In genomic region chr12:52061470-52062166, GRCh38 we compare ENCODE assay signal across 18 cellular contexts. TPM values are rescaled to one million over a fixed set of nuclear protein-coding genes. Genes with fewer than 3 reads are reported as not detected.
DNase-seq lines count a peak whose midpoint lies in the region; TF ChIP-seq lines count a peak whose summit lies in the region.
"Had no signal": no experiment of that assay in that cellular context is flagged by ENCODE, and none has a peak within 500 bp of the region (broad histone marks: within the 10 kb centered on the region; RNA-seq: fewer than 3 reads in every experiment).

No MANE protein-coding gene starts in this region.

- H4K91ac ChIP-seq in neuronal stem cell (ENCODE audit: low read depth, low read length, poor library complexity) = peak overlapping the region; percentile 94

- intact Hi-C loops in breast epithelium (cut with DNase I; ENCODE audit: low total_unique reads) = no loop called here
- intact Hi-C loops in mammary epithelial cell (cut with micrococcal nuclease) = no loop called here
- intact Hi-C loops in esophagus muscularis mucosa (cut with DNase I) = no loop called here

- H3K27ac ChIP-seq in breast epithelium (peak overlapping the region; percentile 1 to 54), mammary epithelial cell (ENCODE audit: insufficient read depth, low read depth, low read length) (no peak overlapping the region), esophagus muscularis mucosa (replicated peaks in 1 of 4) (peak overlapping the region; percentile 76 to 100 (median 96)), neuronal stem cell (replicated peaks; ENCODE audit: low read length) (peak overlapping the region; percentile 71), tibial nerve (peak overlapping the region; percentile 82 to 99 (median 95))

- peak overlapping the region; percentile 100 for H4K8ac ChIP-seq in neuronal stem cell (ENCODE audit: low read depth, low read length)

- H2BK15ac ChIP-seq in neuronal stem cell (ENCODE audit: low read length) = peak overlapping the region; percentile 93

- peak overlapping the region; percentile 97 for H3K18ac ChIP-seq in neuronal stem cell (ENCODE audit: low read length)

- no peak overlapping the region for H2AFZ ChIP-seq in mammary epithelial cell (ENCODE audit: low read depth, low read length)
- H2AFZ ChIP-seq in neuronal stem cell (ENCODE audit: low read length) = peak overlapping the region; percentile 85

- no TSS peak for BruUV-seq in mammary epithelial cell (replicated peaks; lab: Mats Ljungman, UMichigan)

- H3K36me3 ChIP-seq in breast epithelium = no peaks in the 10 kb centered on the region
- H3K36me3 ChIP-seq in mammary epithelial cell (ENCODE audit: insufficient read depth, low read length) = no peaks in the 10 kb centered on the region
- peaks cover 0 to 36% (median 27%) of the 10 kb centered on the region in 4 donors for H3K36me3 ChIP-seq in esophagus muscularis mucosa
- H3K36me3 ChIP-seq in neuronal stem cell (replicated peaks in 1 of 2; ENCODE audit: control insufficient read depth in 2 of 2, insufficient read depth in 2 of 2, low read length in 2 of 2) = peaks cover 21 to 23% of the 10 kb centered on the region in 2 donors
- peaks cover 0 to 35% (median 4%) of the 10 kb centered on the region in 3 donors for H3K36me3 ChIP-seq in tibial nerve

- CTCF ChIA-PET in mammary epithelial cell (lab: Charles Lee; ENCODE audit: low non-redundant PET) = no interaction called here

- H3K4me1 ChIP-seq in breast epithelium (peaks cover 0 to 5% of the 10 kb centered on the region in 2 donors), mammary epithelial cell (ENCODE audit: insufficient read depth, low read length) (no peaks in the 10 kb centered on the region), esophagus muscularis mucosa (peaks cover 13 to 56% (median 38%) of the 10 kb centered on the region in 4 donors), neuronal stem cell (ENCODE audit: control insufficient read depth in 2 of 2, insufficient read depth in 1 of 2, low read depth in 1 of 2, low read length in 2 of 2) (peaks cover 0 to 8% of the 10 kb centered on the region in 2 donors), tibial nerve (peaks cover 0 to 85% (median 38%) of the 10 kb centered on the region in 4 donors)

- H3K4me2 ChIP-seq in mammary epithelial cell (ENCODE audit: insufficient read depth, low read depth, low read length) (no peak overlapping the region), neuronal stem cell (ENCODE audit: insufficient read depth, low read length, poor library complexity, severe bottlenecking) (no peak overlapping the region)

- H3K9ac ChIP-seq in mammary epithelial cell (ENCODE audit: insufficient read depth, low read length) = no peak overlapping the region
- peak overlapping the region; percentile 66 for H3K9ac ChIP-seq in neuronal stem cell (ENCODE audit: low read depth, low read length, poor library complexity)

- in situ Hi-C loops in mammary epithelial cell (cut with MboI; ENCODE audit: low sequenced_read_pairs in 2 of 2) = no loop called here

- TF ChIP-seq CTCF in breast epithelium (IDR thresholded peaks at IDR 0.05) = no peak
- no peak for TF ChIP-seq CTCF in mammary epithelial cell (conservative IDR thresholded peaks at IDR 0.05 in 1 of 2, IDR thresholded peaks at IDR 0.05 in 1 of 2; ENCODE audit: extremely low read depth in 1 of 2, insufficient read depth in 1 of 2, low read depth in 1 of 2, low read length in 2 of 2)
- TF ChIP-seq CTCF in esophagus muscularis mucosa (IDR thresholded peaks at IDR 0.05) = no peak
- peak in 1 of 5 experiments; percentile 17 for TF ChIP-seq CTCF in tibial nerve (IDR thresholded peaks at IDR 0.05)
- no peak for TF ChIP-seq CTCF in GM20000 (IDR thresholded peaks at IDR 0.05; ENCODE audit: extremely low read depth, missing control alignments)

- DNase-seq in breast epithelium (ENCODE audit: low spot score in 2 of 2) (no peak), mammary epithelial cell (no peak), esophagus muscularis mucosa (ENCODE audit: extremely low spot score) (no peak), neuronal stem cell (ENCODE audit: low spot score) (no peak), tibial nerve (ENCODE audit: low spot score in 2 of 2) (peak in 1 of 2 donors; percentile 42), NAMALWA (ENCODE audit: low spot score) (no peak), GM20000 (ENCODE audit: low spot score) (no peak), HuH-7.5 (ENCODE audit: low spot score) (no peak)
- DNase-seq: activated CD4-positive, alpha-beta memory T cell treated with anti-CD3 and anti-CD28 coated beads, Interleukin-2, amount 10 ng/mL, durations not matched to agents 7 days and 5 days; amniotic stem cell; CD8-positive, alpha-beta T cell; MV-4-11; stimulated activated CD4-positive, alpha-beta T cell treated with anti-CD3 and anti-CD28 coated beads, Interleukin-15, amount 100 ng/mL, for 24 hours had no signal

- WGBS in mammary epithelial cell (ENCODE audit: low coverage, missing lambda C conversion rate) = 9% methylated on average over 6 of the region's 12 CpGs
- WGBS in esophagus muscularis mucosa = 75% methylated on average over 12 of the region's 12 CpGs
- WGBS in neuronal stem cell (ENCODE audit: extremely low coverage in 2 of 2, insufficient read length in 2 of 2, insufficient replicate concordance in 1 of 2), 2 donors = no CpG with 5 or more reads among the region's 12 CpGs
- 50% methylated on average over 12 of the region's 12 CpGs for WGBS in tibial nerve, 2 donors

- H2AK5ac ChIP-seq in neuronal stem cell (ENCODE audit: low read depth, low read length) = peak overlapping the region; percentile 100

- no peak overlapping the region for H3K14ac ChIP-seq in neuronal stem cell (ENCODE audit: low read length)

- H3K27me3 ChIP-seq in breast epithelium (no peaks in the 10 kb centered on the region), mammary epithelial cell (ENCODE audit: insufficient read depth, low read length) (no peaks in the 10 kb centered on the region), esophagus muscularis mucosa (no peaks in the 10 kb centered on the region), neuronal stem cell (ENCODE audit: control insufficient read depth in 3 of 3, insufficient read depth in 3 of 3, low read depth in 1 of 3, low read length in 3 of 3) (peaks cover 0 to 7% (median 0%) of the 10 kb centered on the region in 3 experiments), tibial nerve (no peaks in the 10 kb centered on the region)

- TF ChIP-seq EP300 in esophagus muscularis mucosa (IDR thresholded peaks at IDR 0.05) = no peak
- TF ChIP-seq EP300 in tibial nerve (IDR thresholded peaks at IDR 0.05) = peak; percentile 74 to 91

- H3K79me2 ChIP-seq in mammary epithelial cell (ENCODE audit: insufficient read depth, low read length) = no peaks in the 10 kb centered on the region

- no peak overlapping the region for H3K23ac ChIP-seq in neuronal stem cell (ENCODE audit: low read depth, low read length, poor library complexity)

- TF ChIP-seq POLR2A in breast epithelium (IDR thresholded peaks at IDR 0.05) = no peak
- no peak for TF ChIP-seq POLR2A in esophagus muscularis mucosa (IDR thresholded peaks at IDR 0.05; ENCODE audit: low read depth)
- TF ChIP-seq POLR2A in tibial nerve (IDR thresholded peaks at IDR 0.05) = peak in 1 of 2 donors; percentile 39

- no peaks in the 10 kb centered on the region for H4K20me1 ChIP-seq in mammary epithelial cell (ENCODE audit: insufficient read depth, low read length)

- no peak overlapping the region for H2BK12ac ChIP-seq in neuronal stem cell (ENCODE audit: low read length)

- H2BK120ac ChIP-seq in neuronal stem cell (ENCODE audit: low read depth, low read length) = peak overlapping the region; percentile 100

- peaks cover 3% of the 10 kb centered on the region for H3K79me1 ChIP-seq in neuronal stem cell (ENCODE audit: low read depth, low read length)

- H3K4me3 ChIP-seq in breast epithelium = no peak overlapping the region
- H3K4me3 ChIP-seq in mammary epithelial cell (replicated peaks in 1 of 3; ENCODE audit: insufficient read depth in 1 of 3, low read depth in 2 of 3, low read length in 3 of 3) = no peak overlapping the region
- H3K4me3 ChIP-seq in esophagus muscularis mucosa = no peak overlapping the region
- no peak overlapping the region for H3K4me3 ChIP-seq in neuronal stem cell (ENCODE audit: low read length in 2 of 2)
- H3K4me3 ChIP-seq in tibial nerve = no peak overlapping the region

- no peaks in the 10 kb centered on the region for H3K9me3 ChIP-seq in breast epithelium
- no peaks in the 10 kb centered on the region for H3K9me3 ChIP-seq in mammary epithelial cell (replicated peaks; ENCODE audit: insufficient read depth, low read length)
- H3K9me3 ChIP-seq in esophagus muscularis mucosa = no peaks in the 10 kb centered on the region
- peaks cover 0 to 2% of the 10 kb centered on the region in 2 donors for H3K9me3 ChIP-seq in neuronal stem cell (replicated peaks in 1 of 2; ENCODE audit: control insufficient read depth in 2 of 2, insufficient read depth in 1 of 2, low read depth in 1 of 2, low read length in 2 of 2)
- no peaks in the 10 kb centered on the region for H3K9me3 ChIP-seq in tibial nerve

- H3K4ac ChIP-seq in neuronal stem cell (ENCODE audit: low read length) = no peak overlapping the region

- dilution Hi-C loops in mammary epithelial cell (cut with HindIII; ENCODE audit: low sequenced_read_pairs) = no loop called here

- H2BK5ac ChIP-seq in neuronal stem cell (ENCODE audit: low read length) = peak overlapping the region; percentile 56

RNA-seq across cellular contexts. Expression of gene ATG101, which starts 8.2 kb away (rescaled TPM):
- total RNA-seq in breast epithelium = 10 to 100 TPM; 35.0 to 54.2 (median 39.7) TPM
- 10 to 100 TPM; 44.8 to 59.4 TPM for total RNA-seq in mammary epithelial cell
- 90.8 TPM for polyA plus RNA-seq in mammary epithelial cell
- 36.4 TPM for polyA minus RNA-seq in mammary epithelial cell
- 10 to 100 TPM; 30.3 to 71.4 (median 61.2) TPM for total RNA-seq in esophagus muscularis mucosa
- polyA plus RNA-seq in neuronal stem cell (2013, experiment 1 of 2) = 16.4 TPM
- 15.2 TPM for polyA plus RNA-seq in neuronal stem cell (2013, experiment 2 of 2)
- total RNA-seq in tibial nerve = 10 to 100 TPM; 32.6 to 49.6 (median 37.5) TPM

RNA-seq across cellular contexts. Expression of gene NR4A1, which starts 10.4 kb away (rescaled TPM):
- total RNA-seq in breast epithelium = 100 to 1,000 TPM in 1 of 3 donors, 10 to 100 TPM in 2; 35.7 to 154 (median 66.2) TPM
- total RNA-seq in mammary epithelial cell = 1 to 10 TPM in 1 of 2 donors, under 1 TPM in 1; 0.17 to 2.4 TPM
- 0.44 TPM for polyA plus RNA-seq in mammary epithelial cell
- polyA minus RNA-seq in mammary epithelial cell = 1.4 TPM
- total RNA-seq in esophagus muscularis mucosa = 10 to 100 TPM; 26.2 to 88.1 (median 59.4) TPM
- 46.2 TPM for polyA plus RNA-seq in neuronal stem cell (2013, experiment 1 of 2)
- 44.5 TPM for polyA plus RNA-seq in neuronal stem cell (2013, experiment 2 of 2)
- total RNA-seq in tibial nerve = 1,000 to 10,000 TPM in 1 of 4 donors, 100 to 1,000 TPM in 3; 390 to 1,252 (median 718) TPM

RNA-seq across cellular contexts. Expression of gene SMIM41, which starts 17.9 kb away (rescaled TPM):
- total RNA-seq in breast epithelium (1 to 10 TPM in 1 of 3 donors, not detected in 2; 1.3 TPM), mammary epithelial cell (under 1 TPM in 1 of 2 donors, not detected in 1; 0.17 TPM), esophagus muscularis mucosa (10 to 100 TPM in 1 of 4 donors, 1 to 10 TPM in 3; 2.1 to 26.6 (median 5.6) TPM), tibial nerve (10 to 100 TPM; 16.5 to 78.7 (median 39.3) TPM)
- polyA plus RNA-seq in mammary epithelial cell = not detected
- polyA minus RNA-seq in mammary epithelial cell = not detected
- 0.38 TPM for polyA plus RNA-seq in neuronal stem cell (2013, experiment 1 of 2)
- 0.18 TPM for polyA plus RNA-seq in neuronal stem cell (2013, experiment 2 of 2)
- total RNA-seq: activated CD4-positive, alpha-beta memory T cell treated with anti-CD3 and anti-CD28 coated beads, Interleukin-2, amount 10 ng/mL, durations not matched to agents 7 days and 5 days; activated T-helper 17 cell treated with anti-CD3 and anti-CD28 coated beads, Interleukin-2, amount 50 U/mL, for 72 hours; H4; subcutaneous adipose tissue had no signal
- polyA plus RNA-seq: IgD-negative memory B cell, keratinocyte had no signal

RNA-seq across cellular contexts. Expression of gene TAMALIN, which starts 54.9 kb away (rescaled TPM):
- total RNA-seq in breast epithelium (10 to 100 TPM in 2 of 3 donors, 1 to 10 TPM in 1; 8.5 to 27.2 (median 16.0) TPM), mammary epithelial cell (under 1 TPM in 1 of 2 donors, not detected in 1; 0.50 TPM), esophagus muscularis mucosa (10 to 100 TPM; 13.3 to 26.9 (median 18.3) TPM), tibial nerve (10 to 100 TPM; 30.6 to 54.0 (median 37.8) TPM)
- 0.10 TPM for polyA plus RNA-seq in mammary epithelial cell
- not detected for polyA minus RNA-seq in mammary epithelial cell
- 11.1 TPM for polyA plus RNA-seq in neuronal stem cell (2013, experiment 1 of 2)
- 10.9 TPM for polyA plus RNA-seq in neuronal stem cell (2013, experiment 2 of 2)

Comparison
In these comparisons a context has a peak if more than half of its experiments do, and no peak if none do; other contexts are left out.
1. RNA of gene NR4A1, which starts 10.4 kb away (total RNA-seq): 390 to 1,252 TPM in tibial nerve, 35.7 to 154 TPM in breast epithelium and 26.2 to 88.1 TPM in esophagus muscularis mucosa; 0.17 to 2.4 TPM in mammary epithelial cell; every median in the first group is over 4 times any median in the second.